1 cellular context compared by ENCODE assay signal in genomic region chr17:27339836-27340550, GRCh38.
A peak's percentile ranks its signal among the peaks of the same experiment; 100 is the strongest.
TF ChIP-seq lines count a peak whose summit lies in the region.

No MANE protein-coding gene starts in this region.

TF ChIP-seq in K562, 482 proteins besides CTCF, POLR2A, EP300 and RAD21 (continued from another document and continues in another):
- TF ChIP-seq E2F6 (IDR thresholded peaks at IDR 0.05; ENCODE audit: borderline replicate concordance in 1 of 2, extremely low read depth in 1 of 2, insufficient read depth in 1 of 2, insufficient read length in 1 of 2, low read depth in 1 of 2, low read length in 1 of 2, poor library complexity in 1 of 2, severe bottlenecking in 1 of 2) (no peak), JUN (IDR thresholded peaks at IDR 0.05; ENCODE audit: borderline replicate concordance, low read depth, low read length) (peak; percentile 79), JUN (CRISPR knock-in tag; IDR thresholded peaks at IDR 0.05; ENCODE audit: borderline replicate concordance) (no peak), MLLT1 (IDR thresholded peaks at IDR 0.05) (peak; percentile 79 to 82), MCM3 (IDR thresholded peaks at IDR 0.05) (no peak), GATAD2B (IDR thresholded peaks at IDR 0.05; ENCODE audit: borderline replicate concordance) (peak; percentile 63; the same call in 1 of the 2 replicates), HNRNPH1 (optimal IDR thresholded peaks at IDR 0.05; ENCODE audit: low read depth, low read length) (no peak), ZBTB40 (IDR thresholded peaks at IDR 0.05) (peak; percentile 42), ZBTB40 (CRISPR knock-in tag; IDR thresholded peaks at IDR 0.05) (no peak), ZNF668 (CRISPR knock-in tag; IDR thresholded peaks at IDR 0.05) (no peak; the same call in 1 of the 2 replicates), ZNF121 (CRISPR knock-in tag; conservative IDR thresholded peaks at IDR 0.05) (no peak), CGGBP1 (CRISPR knock-in tag; IDR thresholded peaks at IDR 0.05) (0 out of 2 replicates have a peak, but pooled peaks have one; percentile 42), BRCA1 (IDR thresholded peaks at IDR 0.05) (no peak), BRCA1 (CRISPR knock-in tag; IDR thresholded peaks at IDR 0.05) (no peak), FOS (IDR thresholded peaks at IDR 0.05; ENCODE audit: extremely low read depth, insufficient read length) (peak; percentile 31), ARID2 (IDR thresholded peaks at IDR 0.05) (peak; percentile 60; the same call in 1 of the 2 replicates), ATF1 (CRISPR knock-in tag; IDR thresholded peaks at IDR 0.05) (no peak), ATF1 (tag; IDR thresholded peaks at IDR 0.05) (peak; percentile 65), ZMIZ1 (IDR thresholded peaks at IDR 0.05; ENCODE audit: low read depth in 2 of 2, low read length in 2 of 2) (no peak), KDM4B (IDR thresholded peaks at IDR 0.05; ENCODE audit: borderline replicate concordance in 2 of 2, low read depth in 1 of 2) (peak in 1 of 2 experiments; percentile 98; a peak in 1 of 4 replicates), TAF9B (IDR thresholded peaks at IDR 0.05; ENCODE audit: partially characterized antibody) (peak; percentile 44), TCFL5 (CRISPR knock-in tag; conservative IDR thresholded peaks at IDR 0.05) (no peak), SRSF1 (IDR thresholded peaks at IDR 0.05; ENCODE audit: low read depth, low read length) (no peak), HINFP (tag; conservative IDR thresholded peaks at IDR 0.05; ENCODE audit: low read depth) (0 out of 2 replicates have a peak, but pooled peaks have one; percentile 59), POLR2B (IDR thresholded peaks at IDR 0.05; ENCODE audit: low read depth, partially characterized antibody) (peak; percentile 72), TCF7 (IDR thresholded peaks at IDR 0.05; ENCODE audit: borderline replicate concordance) (no peak), GTF2E2 (tag; IDR thresholded peaks at IDR 0.05) (no peak), TOE1 (IDR thresholded peaks at IDR 0.05; ENCODE audit: borderline replicate concordance) (peak; percentile 52), TOE1 (CRISPR knock-in tag; IDR thresholded peaks at IDR 0.05; ENCODE audit: borderline replicate concordance, low read depth) (no peak), ZNF644 (tag; IDR thresholded peaks at IDR 0.05; ENCODE audit: low read depth) (peak; percentile 25; the same call in 1 of the 2 replicates), MCM7 (IDR thresholded peaks at IDR 0.05) (peak in 1 of 2 experiments; percentile 82; a peak in 1 of 4 replicates), EHMT2 (IDR thresholded peaks at IDR 0.05) (peak; percentile 87), ZEB2 (IDR thresholded peaks at IDR 0.05) (peak; percentile 85), CREB3 (tag; conservative IDR thresholded peaks at IDR 0.05; ENCODE audit: low read depth) (peak; percentile 67; the same call in 1 of the 2 replicates), ESRRA (IDR thresholded peaks at IDR 0.05; ENCODE audit: borderline replicate concordance, low read depth) (peak; percentile 18; the same call in 1 of the 2 replicates), ZNF347 (CRISPR knock-in tag; IDR thresholded peaks at IDR 0.05; ENCODE audit: low read depth) (no peak), E2F4 (CRISPR knock-in tag; IDR thresholded peaks at IDR 0.05; ENCODE audit: low read depth) (no peak), BCOR (IDR thresholded peaks at IDR 0.05) (peak; percentile 65; the same call in 1 of the 2 replicates), PYGO2 (tag; IDR thresholded peaks at IDR 0.05) (no peak), ZBTB2 (IDR thresholded peaks at IDR 0.05) (peak; percentile 65)
